10 cellular contexts compared by ENCODE assay signal in the genomic region with DNA sequence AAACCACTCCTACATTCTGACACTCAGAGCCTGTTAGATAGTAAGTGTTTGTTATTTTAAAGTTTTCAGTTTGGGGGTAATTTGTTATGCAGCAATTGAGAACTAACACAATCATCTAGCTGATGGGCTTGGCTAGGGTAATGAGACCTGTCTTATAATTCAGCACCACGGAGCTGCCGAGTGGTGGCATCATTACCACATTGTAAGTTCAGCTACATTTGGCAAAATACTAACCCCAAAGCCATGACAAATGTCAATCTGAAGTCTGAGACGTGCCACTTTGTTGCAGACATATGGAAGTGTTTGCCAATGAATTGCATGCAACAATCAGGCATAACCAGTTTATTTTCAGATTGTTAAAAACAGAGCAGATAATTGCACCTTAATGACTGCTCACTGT. TPM values are rescaled to one million over a fixed set of nuclear protein-coding genes. Genes with fewer than 3 reads are reported as not detected.
A peak's percentile ranks its signal among the peaks of the same experiment; 100 is the strongest.
DNase-seq lines count a peak whose midpoint lies in the region; ATAC-seq, FAIRE-seq and TF ChIP-seq lines count a peak whose summit lies in the region.
"Had no signal": no experiment of that assay in that cellular context is flagged by ENCODE, and none has a peak within 500 bp of the region (broad histone marks: within the 10 kb centered on the region; RNA-seq: fewer than 3 reads in every experiment).

No MANE protein-coding gene starts in this region.

- intact Hi-C loops in PC-3 (cut with micrococcal nuclease): loop anchor here (1.0 kb wide), 1 partner anchor 265 kb away; no protein-coding TSS in a partner anchor

- H2AK5ac ChIP-seq in trophoblast cell (ENCODE audit: low read length): no peak overlapping the region

- ATAC-seq in PC-3 (peak; percentile 94), HG03442 (IDR thresholded peaks at IDR 0.05; ENCODE audit: unreplicated experiment) (no peak), GM21737 (IDR thresholded peaks at IDR 0.05; ENCODE audit: unreplicated experiment) (no peak), GM18520 (IDR thresholded peaks at IDR 0.05; ENCODE audit: unreplicated experiment) (no peak)

- H2AFZ ChIP-seq in PC-3 (ENCODE audit: low read length) (no peak overlapping the region), trophoblast cell (ENCODE audit: insufficient read depth, low read length, poor library complexity) (no peak overlapping the region)

- FAIRE-seq in frontal cortex (lab: Jason Lieb, UNC): no peak
- FAIRE-seq: GM18507 had no signal

- H3K4me1 ChIP-seq in PC-3 (ENCODE audit: insufficient read depth, low read length) (no peaks in the 10 kb centered on the region), trophoblast cell (ENCODE audit: control insufficient read depth in 1 of 2, insufficient read depth in 2 of 2, low read length in 2 of 2) (no peaks in the 10 kb centered on the region)
- H3K4me1 ChIP-seq: transverse colon had no signal

- H4K20me1 ChIP-seq in PC-3 (ENCODE audit: low read length): no peaks in the 10 kb centered on the region

- H3K4ac ChIP-seq in trophoblast cell (ENCODE audit: low read depth, low read length): no peak overlapping the region

- POLR2A ChIA-PET in PC-3 (lab: Charles Lee; ENCODE audit: unreplicated experiment): interaction anchor here (0.6 kb wide), 1 partner anchor 206 kb away, joined by 3 read pairs; no protein-coding TSS in a partner anchor

- H3K36me3 ChIP-seq in PC-3 (ENCODE audit: low read depth, low read length): no peaks in the 10 kb centered on the region
- no peaks in the 10 kb centered on the region for H3K36me3 ChIP-seq in trophoblast cell (ENCODE audit: control insufficient read depth in 1 of 2, insufficient read depth in 2 of 2, low read length in 2 of 2)
- H3K36me3 ChIP-seq: transverse colon had no signal

- H4K91ac ChIP-seq in trophoblast cell (ENCODE audit: low read depth, low read length): no peak overlapping the region

- DNase-seq in PC-3 (peak; percentile 52), frontal cortex (ENCODE audit: low spot score in 2 of 2) (peak; percentile 32 to 47), trophoblast cell (peak; percentile 15 to 35)
- DNase-seq: activated B cell treated with CpG ODN at 0.5 μM for 24 hours, transverse colon had no signal

- H3K27me3 ChIP-seq in PC-3 (ENCODE audit: low read length): no peaks in the 10 kb centered on the region
- no peaks in the 10 kb centered on the region for H3K27me3 ChIP-seq in trophoblast cell (ENCODE audit: insufficient read depth, low read length)
- H3K27me3 ChIP-seq: transverse colon had no signal

- H4K12ac ChIP-seq in trophoblast cell (ENCODE audit: low read depth, low read length): no peak overlapping the region

- H3K4me2 ChIP-seq in PC-3 (ENCODE audit: low read length) (no peak overlapping the region), trophoblast cell (ENCODE audit: low read length) (no peak overlapping the region)

- no peak overlapping the region for H2BK12ac ChIP-seq in trophoblast cell (ENCODE audit: low read length)

- no peaks in the 10 kb centered on the region for H3K79me1 ChIP-seq in trophoblast cell (ENCODE audit: low read length)

- H3K79me2 ChIP-seq in PC-3 (ENCODE audit: low read length) (no peaks in the 10 kb centered on the region), trophoblast cell (ENCODE audit: control insufficient read depth, insufficient read depth, low read length, poor library complexity) (no peaks in the 10 kb centered on the region)

- no peak overlapping the region for H2BK120ac ChIP-seq in trophoblast cell (ENCODE audit: insufficient read depth, low read length, poor library complexity)

- no TSS peak for BruUV-seq in PC-3 (replicated peaks; lab: Mats Ljungman, UMichigan)

- H3K9me2 ChIP-seq in PC-3 (replicated peaks; ENCODE audit: low read length): no peaks in the 10 kb centered on the region

- TF ChIP-seq CTCF in GM12872 (IDR thresholded peaks at IDR 0.05; ENCODE audit: insufficient read depth, low read depth, low read length) (peak; percentile 49; the same call in 2 of the 3 replicates), PC-3 (conservative IDR thresholded peaks at IDR 0.05; ENCODE audit: low read depth, low read length) (peak; percentile 60)

- H3K4me3 ChIP-seq in PC-3 (ENCODE audit: low read length): no peak overlapping the region
- no peak overlapping the region for H3K4me3 ChIP-seq in trophoblast cell (ENCODE audit: low read depth, low read length)
- H3K4me3 ChIP-seq: transverse colon had no signal

- no CpG with 5 or more reads among the region's 3 CpGs for WGBS in trophoblast cell (ENCODE audit: extremely low coverage, insufficient coverage, insufficient read length)

- H3K23ac ChIP-seq in trophoblast cell (ENCODE audit: low read length): no peak overlapping the region

- H3K27ac ChIP-seq in PC-3 (ENCODE audit: low read length) (no peak overlapping the region), trophoblast cell (ENCODE audit: low read depth, low read length) (no peak overlapping the region)
- H3K27ac ChIP-seq: transverse colon had no signal

- no peak overlapping the region for H2BK5ac ChIP-seq in trophoblast cell (ENCODE audit: low read depth, low read length, poor library complexity)

- H3K9ac ChIP-seq in PC-3 (ENCODE audit: low read length): no peak overlapping the region
- H3K9ac ChIP-seq in trophoblast cell (ENCODE audit: low read length): no peak overlapping the region

- H3K18ac ChIP-seq in trophoblast cell (ENCODE audit: low read length): no peak overlapping the region

- H4K8ac ChIP-seq in trophoblast cell (ENCODE audit: low read depth, low read length): no peak overlapping the region

- H3K9me3 ChIP-seq in PC-3 (ENCODE audit: low read length) (no peaks in the 10 kb centered on the region), trophoblast cell (ENCODE audit: insufficient read depth, low read depth, low read length) (no peaks in the 10 kb centered on the region)

- CTCF ChIA-PET in PC-3 (lab: Charles Lee): interaction anchor here (0.9 to 1.7 kb wide), 3 partner anchors 17 to 264 kb away, joined by 3 to 15 read pairs (median 6); no protein-coding TSS in a partner anchor

- H3F3A ChIP-seq in PC-3 (ENCODE audit: low read length, unreplicated experiment): no peaks in the 10 kb centered on the region

- H3K14ac ChIP-seq in trophoblast cell (ENCODE audit: low read length): no peak overlapping the region

RNA-seq across cellular contexts. Expression of gene KLHL6, which starts 52.7 kb away (rescaled TPM):
- total RNA-seq in PC-3 (2014; rRNA removed): not detected in 2 replicates
- total RNA-seq in frontal cortex: 0.41 TPM
- 0.01 TPM in 2 replicates for polyA plus RNA-seq in trophoblast cell (2013)
